1 cellular context compared by ENCODE assay signal in genomic region chr17:36742267-36743000, GRCh38.
TF ChIP-seq lines count a peak whose summit lies in the region.

No MANE protein-coding gene starts in this region.

TF ChIP-seq in H1, 55 proteins besides CTCF, POLR2A, EP300 and RAD21:
- TF ChIP-seq EGR1 (IDR thresholded peaks at IDR 0.05; ENCODE audit: borderline replicate concordance, low read depth, low read length) (no peak), YY1 (IDR thresholded peaks at IDR 0.05; ENCODE audit: low read depth, low read length) (peak; percentile 86)
